ENCODE assay signal across 8 cellular contexts in the genomic region with DNA sequence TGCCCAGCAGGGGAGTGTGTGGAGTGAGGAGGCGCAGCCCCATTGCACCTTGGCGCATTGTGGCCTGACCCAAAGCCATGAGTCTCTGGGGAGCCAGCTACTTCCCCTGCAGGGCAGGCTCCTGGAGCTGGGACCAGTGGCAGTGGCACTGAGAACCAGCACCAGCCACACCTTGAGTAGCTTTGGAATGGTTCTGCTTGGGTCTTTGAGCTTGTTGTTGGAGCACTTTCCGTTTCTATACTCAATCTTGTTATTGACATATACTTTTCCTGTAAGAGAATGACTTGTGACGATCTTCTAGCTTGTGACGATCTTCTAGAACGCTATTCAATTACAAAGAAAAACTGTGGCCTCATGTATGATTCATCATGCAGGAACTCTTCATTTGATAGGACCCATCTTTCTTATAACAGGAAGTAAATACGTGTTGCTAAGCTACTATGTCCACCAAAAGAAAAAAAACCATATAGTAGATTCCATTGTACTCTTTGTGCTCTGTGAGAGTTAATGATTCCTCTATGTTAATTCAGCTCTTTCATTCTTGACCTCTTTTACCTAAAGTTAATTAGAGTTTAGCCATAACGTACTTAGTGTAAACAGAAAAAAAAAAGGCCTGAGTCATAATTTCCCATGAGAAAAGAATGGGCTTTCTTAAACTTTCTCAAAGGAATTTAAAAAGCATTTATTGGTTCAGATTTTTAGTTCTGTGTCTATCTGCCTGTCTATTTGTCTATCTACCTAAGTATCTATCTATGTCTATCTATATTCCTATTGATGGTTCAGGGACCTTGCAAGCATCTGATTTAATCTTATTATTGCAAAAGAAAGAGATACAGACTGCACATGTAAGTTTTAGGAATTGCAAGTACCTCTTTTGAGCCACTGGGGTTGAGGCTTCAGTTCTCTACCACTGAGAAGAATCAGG.
DNase-seq lines count a peak whose midpoint lies in the region; ATAC-seq and TF ChIP-seq lines count a peak whose summit lies in the region.

No MANE protein-coding gene starts in this region.

- TF ChIP-seq EP300 in gastroesophageal sphincter (IDR thresholded peaks at IDR 0.05), result no peak

- H3K36me3 ChIP-seq in gastroesophageal sphincter, result no peaks in the 10 kb centered on the region

- H3K4me1 ChIP-seq in gastroesophageal sphincter, result no peaks in the 10 kb centered on the region

- TF ChIP-seq CTCF in gastroesophageal sphincter (IDR thresholded peaks at IDR 0.05) (no peak), GM10266 (IDR thresholded peaks at IDR 0.05; ENCODE audit: control insufficient read depth, insufficient read depth, low read depth, missing control alignments) (no peak)

- H3K27ac ChIP-seq in gastroesophageal sphincter (peak overlapping the region in 1 of 4 donors; percentile 38), substantia nigra (ENCODE audit: low read depth, low read length, poor library complexity, severe bottlenecking) (no peak overlapping the region)

- H3K9me3 ChIP-seq in gastroesophageal sphincter, result no peaks in the 10 kb centered on the region

- WGBS in gastroesophageal sphincter (ENCODE audit: low coverage in 1 of 2), 2 donors, result 44 to 57% methylated on average over 8 of the region's 8 CpGs

- H3K27me3 ChIP-seq in gastroesophageal sphincter, result no peaks in the 10 kb centered on the region

- no peak overlapping the region for H3K4me3 ChIP-seq in gastroesophageal sphincter

- no peak for TF ChIP-seq POLR2A in gastroesophageal sphincter (IDR thresholded peaks at IDR 0.05)

- peak; percentile 46 for ATAC-seq in gastroesophageal sphincter
- no peak for ATAC-seq in GM21390 (IDR thresholded peaks at IDR 0.05; ENCODE audit: unreplicated experiment)

- DNase-seq in stimulated activated CD8-positive, alpha-beta memory T cell treated with anti-CD3 and anti-CD28 coated beads, Interleukin-12 subunit alpha, Interleukin-12 subunit beta, amount 100 ng/mL, for 4 hours (ENCODE audit: low read depth), result peak; percentile 10
- DNase-seq in stimulated activated CD8-positive, alpha-beta memory T cell treated with anti-CD3 and anti-CD28 coated beads, Interleukin-4, amount 100 ng/mL, for 48 hours, result no peak
- peak; percentile 9 for DNase-seq in activated CD8-positive, alpha-beta memory T cell treated with anti-CD3 and anti-CD28 coated beads, Interleukin-2, amount 50 U/mL, for 1 hour (ENCODE audit: extremely low read depth)
- no peak for DNase-seq in NCI-H1930 (lab: John Stamatoyannopoulos, UW)
- DNase-seq in substantia nigra (lab: John Stamatoyannopoulos, UW), result no peak
- DNase-seq in GM10266 (ENCODE audit: extremely low spot score), result no peak

Comparison
In these comparisons a context has a peak if more than half of its experiments do, and no peak if none do; other contexts are left out.
1. DNase-seq: peak in stimulated activated CD8-positive, alpha-beta memory T cell treated with anti-CD3 and anti-CD28 coated beads, Interleukin-12 subunit alpha, Interleukin-12 subunit beta, amount 100 ng/mL, for 4 hours (single experiment) and activated CD8-positive, alpha-beta memory T cell treated with anti-CD3 and anti-CD28 coated beads, Interleukin-2, amount 50 U/mL, for 1 hour (single experiment); none in stimulated activated CD8-positive, alpha-beta memory T cell treated with anti-CD3 and anti-CD28 coated beads, Interleukin-4, amount 100 ng/mL, for 48 hours (single experiment), NCI-H1930 (0 of 2), substantia nigra (0 of 49) and GM10266 (single experiment).